12 cellular contexts compared by ENCODE assay signal in genomic region chr1:24003331-24003972, GRCh38. TPM values are rescaled to one million over a fixed set of nuclear protein-coding genes. Genes with fewer than 3 reads are reported as not detected.
DNase-seq lines count a peak whose midpoint lies in the region; ATAC-seq, FAIRE-seq and TF ChIP-seq lines count a peak whose summit lies in the region.
"Had no signal": no experiment of that assay in that cellular context is flagged by ENCODE, and none has a peak within 500 bp of the region (broad histone marks: within the 10 kb centered on the region; RNA-seq: fewer than 3 reads in every experiment).

No MANE protein-coding gene starts in this region.

- H3K27me3 ChIP-seq in CD4-positive, CD25-positive, alpha-beta regulatory T cell (ENCODE audit: control insufficient read depth, insufficient read depth, low read length) = peaks cover 2% of the 10 kb centered on the region
- H3K27me3 ChIP-seq in RWPE2 (ENCODE audit: insufficient read depth, poor library complexity, severe bottlenecking) = no peaks in the 10 kb centered on the region
- H3K27me3 ChIP-seq: tibial nerve had no signal

- H3K36me3 Mint-ChIP-seq in CD4-positive, CD25-positive, alpha-beta regulatory T cell = no peaks in the 10 kb centered on the region
- H3K36me3 Mint-ChIP-seq: mesothelial cell of epicardium had no signal

- H3K4me3 Mint-ChIP-seq in CD4-positive, CD25-positive, alpha-beta regulatory T cell = peak overlapping the region in 1 of 4 donors; percentile 43
- H3K4me3 Mint-ChIP-seq: mesothelial cell of epicardium had no signal

- H3K4me1 Mint-ChIP-seq in CD4-positive, CD25-positive, alpha-beta regulatory T cell = peaks cover 0 to 4% (median 0%) of the 10 kb centered on the region in 4 donors

- H3K9me3 Mint-ChIP-seq in CD4-positive, CD25-positive, alpha-beta regulatory T cell = peaks cover 0 to 1% (median 0%) of the 10 kb centered on the region in 7 donors

- FAIRE-seq in HTR-8/SVneo (lab: Jason Lieb, UNC) = no peak
- FAIRE-seq: G401.6 had no signal

- DNase-seq in CD4-positive, CD25-positive, alpha-beta regulatory T cell = no peak
- DNase-seq in HTR-8/SVneo (ENCODE audit: insufficient read length, low spot score) (peak; percentile 62), RWPE2 (ENCODE audit: low spot score) (no peak), iris pigment epithelial cell (ENCODE audit: low read depth) (peak; percentile 93), left colon (no peak), GM19238 (ENCODE audit: insufficient read length, low spot score) (no peak), foreskin melanocyte (no peak)

- H3K27ac Mint-ChIP-seq in CD4-positive, CD25-positive, alpha-beta regulatory T cell = peak overlapping the region in 2 of 3 donors; percentile 1 to 18
- H3K27ac Mint-ChIP-seq: mesothelial cell of epicardium had no signal

- ATAC-seq in CD4-positive, CD25-positive, alpha-beta regulatory T cell (ENCODE audit: low read depth in 2 of 2) = no peak
- ATAC-seq in RWPE2 (ENCODE audit: low read depth) (peak; percentile 98), left colon (no peak), GM19328 (IDR thresholded peaks at IDR 0.05; ENCODE audit: unreplicated experiment) (no peak)

- no peaks in the 10 kb centered on the region for H3K36me3 ChIP-seq in CD4-positive, CD25-positive, alpha-beta regulatory T cell (ENCODE audit: control insufficient read depth, insufficient read depth, low read length)
- H3K36me3 ChIP-seq in RWPE2 (ENCODE audit: low read depth) = no peaks in the 10 kb centered on the region
- H3K36me3 ChIP-seq: tibial nerve had no signal

- no peak for TF ChIP-seq CTCF in RWPE2 (IDR thresholded peaks at IDR 0.05; ENCODE audit: poor library complexity, severe bottlenecking)

- H3K4me1 ChIP-seq in CD4-positive, CD25-positive, alpha-beta regulatory T cell (ENCODE audit: control insufficient read depth, insufficient read depth, low read length, poor library complexity, severe bottlenecking) = no peaks in the 10 kb centered on the region
- H3K4me1 ChIP-seq in RWPE2 (ENCODE audit: insufficient read depth, poor library complexity, severe bottlenecking) = peaks cover 15% of the 10 kb centered on the region

- H3K27ac ChIP-seq in CD4-positive, CD25-positive, alpha-beta regulatory T cell (ENCODE audit: insufficient read depth, low read length, poor library complexity, severe bottlenecking) = no peak overlapping the region
- H3K27ac ChIP-seq in RWPE2 (ENCODE audit: poor library complexity, severe bottlenecking) = peak overlapping the region; percentile 45
- H3K27ac ChIP-seq: SK-N-MC, tibial nerve had no signal

- no peak overlapping the region for H3K4me3 ChIP-seq in CD4-positive, CD25-positive, alpha-beta regulatory T cell (ENCODE audit: low read depth, low read length)
- no peak overlapping the region for H3K4me3 ChIP-seq in RWPE2 (ENCODE audit: severe bottlenecking)
- H3K4me3 ChIP-seq: SK-N-MC, tibial nerve had no signal

- H3K9me3 ChIP-seq in CD4-positive, CD25-positive, alpha-beta regulatory T cell (ENCODE audit: control insufficient read depth in 2 of 2, low read length in 2 of 2) = no peaks in the 10 kb centered on the region
- peaks cover 3% of the 10 kb centered on the region for H3K9me3 ChIP-seq in RWPE2 (ENCODE audit: severe bottlenecking)

- intact Hi-C loops in left colon (cut with DNase I, micrococcal nuclease) = no loop called here

- peaks cover 25% of the 10 kb centered on the region for H3K27me3 Mint-ChIP-seq in CD4-positive, CD25-positive, alpha-beta regulatory T cell

RNA-seq across cellular contexts. Expression of gene SRSF10, which starts 23.3 kb away (rescaled TPM):
- total RNA-seq in CD4-positive, CD25-positive, alpha-beta regulatory T cell = 220 TPM
- 100 to 1,000 TPM; 127 to 151 (median 144) TPM for polyA plus RNA-seq in CD4-positive, CD25-positive, alpha-beta regulatory T cell
- total RNA-seq in left colon = 10 to 100 TPM; 66.5 to 84.0 TPM

RNA-seq across cellular contexts. Expression of gene PNRC2, which starts 43.8 kb away (rescaled TPM):
- total RNA-seq in CD4-positive, CD25-positive, alpha-beta regulatory T cell = 126 TPM
- polyA plus RNA-seq in CD4-positive, CD25-positive, alpha-beta regulatory T cell = 100 to 1,000 TPM; 123 to 149 (median 141) TPM
- 100 to 1,000 TPM; 111 to 156 TPM for total RNA-seq in left colon

Comparison
In these comparisons a context has a peak if more than half of its experiments do, and no peak if none do; other contexts are left out.
1. DNase-seq: peak in HTR-8/SVneo (single experiment) and iris pigment epithelial cell (single experiment); none in CD4-positive, CD25-positive, alpha-beta regulatory T cell (0 of 3), RWPE2 (single experiment), left colon (0 of 2), GM19238 (single experiment) and foreskin melanocyte (single experiment).